ENCODE assay signal across 8 cellular contexts in the genomic region with DNA sequence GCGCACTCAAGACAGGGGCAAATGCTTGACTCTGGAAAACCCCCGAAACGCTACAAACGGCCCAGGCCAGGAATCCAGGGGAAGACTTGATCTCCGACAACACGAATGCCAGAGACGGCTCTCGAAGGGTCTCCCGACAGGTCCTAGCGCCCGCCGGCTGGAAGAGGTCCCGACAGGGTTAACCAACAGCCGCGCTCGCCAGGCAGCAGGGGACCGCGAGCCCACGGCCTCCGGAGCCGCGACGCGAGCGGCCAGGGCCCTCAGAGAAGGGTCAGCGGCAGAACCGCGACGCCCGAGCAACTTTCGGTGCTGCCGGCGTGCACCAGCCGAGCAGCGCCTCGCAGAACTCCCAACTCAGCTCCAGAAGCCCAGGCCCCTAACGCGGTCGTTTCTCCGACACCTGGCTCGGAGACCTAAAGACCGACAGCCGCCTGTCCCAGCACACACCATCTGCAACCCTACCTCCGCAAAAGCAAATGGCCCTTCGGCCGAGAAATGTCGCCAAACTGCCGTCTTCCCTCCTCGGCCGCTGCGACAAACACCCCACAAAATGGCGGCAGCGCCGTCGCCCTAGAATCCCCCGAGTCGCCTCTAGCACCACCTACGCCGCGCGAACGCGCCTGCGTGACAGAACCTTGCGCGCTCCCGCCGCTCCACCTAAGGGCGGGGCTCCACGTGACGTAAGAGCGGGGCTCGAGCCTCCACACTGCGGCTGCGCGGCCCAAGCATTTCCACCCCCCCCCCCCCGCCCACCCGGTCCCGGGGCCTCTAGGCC. TPM values are rescaled to one million over a fixed set of nuclear protein-coding genes. Genes with fewer than 3 reads are reported as not detected.
A peak's percentile ranks its signal among the peaks of the same experiment; 100 is the strongest.
DNase-seq lines count a peak whose midpoint lies in the region; ATAC-seq and TF ChIP-seq lines count a peak whose summit lies in the region.

Gene CLK4, minus strand, starts transcription at position 567 of the 775 bp plus-strand sequence. CDS start 3,634 bp downstream, outside the sequence.

- H3K9ac ChIP-seq in colonic mucosa (ENCODE audit: low read depth in 2 of 2, low read length in 2 of 2) = peak within 1 kb of the TSS; percentile 85 to 88

- no peaks in the 10 kb centered on the region for H3K36me3 ChIP-seq in BJ (ENCODE audit: control insufficient read depth, insufficient read depth, low read length)
- no peaks in the 10 kb centered on the region for H3K36me3 ChIP-seq in colonic mucosa

- no peak for DNase-seq in BJ (ENCODE audit: low read depth)
- DNase-seq in NCI-H526 treated with DMSO at 0.1 percent for 48 hours (lab: John Stamatoyannopoulos, UW) = peak; percentile 72
- DNase-seq in activated CD4-positive, alpha-beta T cell treated with anti-CD3 and anti-CD28 coated beads, Interleukin-2, amount 10 ng/mL, durations not matched to agents 24 days and 14 days = peak; percentile 99
- DNase-seq in colonic mucosa = peak; percentile 97
- peak; percentile 98 for DNase-seq in left kidney (ENCODE audit: low read depth, low spot score)
- DNase-seq in stimulated activated CD4-positive, alpha-beta T cell treated with anti-CD3 and anti-CD28 coated beads, Interleukin-1b, Interleukin-23, amount 100 ng/mL, for 48 hours = peak; percentile 96

- no peaks in the 10 kb centered on the region for H3K9me3 Mint-ChIP-seq in activated CD4-positive, alpha-beta T cell treated with anti-CD3 and anti-CD28 coated beads, Interleukin-2, amount 10 ng/mL, durations not matched to agents 24 days and 14 days

- peaks cover 5% of the 10 kb centered on the region for H3K4me1 ChIP-seq in colonic mucosa

- intact Hi-C loops in activated CD4-positive, alpha-beta T cell treated with anti-CD3 and anti-CD28 coated beads, Interleukin-2, amount 10 ng/mL, durations not matched to agents 24 days and 14 days (cut with micrococcal nuclease) = loop anchor here (1.0 to 5.0 kb wide), 7 partner anchors 11 to 1446 kb away; partner anchors contain the start of genes COL23A1, PHYKPL, RNF130 and RUFY1
- intact Hi-C loops in colonic mucosa (cut with DNase I) = no loop called here

- no peak for TF ChIP-seq CTCF in BJ (IDR thresholded peaks at IDR 0.05; ENCODE audit: insufficient read depth, low read depth, low read length)
- TF ChIP-seq CTCF in colonic mucosa (IDR thresholded peaks at IDR 0.05) = no peak

- H3K4me3 ChIP-seq in BJ (ENCODE audit: low read depth, low read length) (peak within 1 kb of the TSS; percentile 75), colonic mucosa (peak within 1 kb of the TSS; percentile 74)

- CTCF ChIA-PET in BJ (lab: Yijun Ruan, JAX) = no interaction called here

- ATAC-seq in GM19324 (IDR thresholded peaks at IDR 0.05; ENCODE audit: low FRiP score, unreplicated experiment) = peak; percentile 87
- ATAC-seq in HG03460 (IDR thresholded peaks at IDR 0.05; ENCODE audit: unreplicated experiment) = peak; percentile 80

- POLR2A ChIA-PET in BJ (lab: Charles Lee) = no interaction called here

- peak within 1 kb of the TSS; percentile 89 for H3K27ac ChIP-seq in colonic mucosa

- H3K27me3 ChIP-seq in BJ (ENCODE audit: control insufficient read depth, insufficient read depth, low read length) = no peaks in the 10 kb centered on the region
- no peaks in the 10 kb centered on the region for H3K27me3 ChIP-seq in colonic mucosa

- peaks cover 18% of the 10 kb centered on the region for H3K36me3 Mint-ChIP-seq in activated CD4-positive, alpha-beta T cell treated with anti-CD3 and anti-CD28 coated beads, Interleukin-2, amount 10 ng/mL, durations not matched to agents 24 days and 14 days (ENCODE audit: low read depth)

- H3K27me3 Mint-ChIP-seq in activated CD4-positive, alpha-beta T cell treated with anti-CD3 and anti-CD28 coated beads, Interleukin-2, amount 10 ng/mL, durations not matched to agents 24 days and 14 days = peaks cover 10% of the 10 kb centered on the region

- peak within 1 kb of the TSS; percentile 99 for H3K27ac Mint-ChIP-seq in activated CD4-positive, alpha-beta T cell treated with anti-CD3 and anti-CD28 coated beads, Interleukin-2, amount 10 ng/mL, durations not matched to agents 24 days and 14 days

- H3K4me1 Mint-ChIP-seq in activated CD4-positive, alpha-beta T cell treated with anti-CD3 and anti-CD28 coated beads, Interleukin-2, amount 10 ng/mL, durations not matched to agents 24 days and 14 days = peaks cover 31% of the 10 kb centered on the region

- H3K4me3 Mint-ChIP-seq in activated CD4-positive, alpha-beta T cell treated with anti-CD3 and anti-CD28 coated beads, Interleukin-2, amount 10 ng/mL, durations not matched to agents 24 days and 14 days = peak within 1 kb of the TSS; percentile 90

- H3K9me3 ChIP-seq in colonic mucosa = no peaks in the 10 kb centered on the region

RNA-seq across cellular contexts. Expression of gene CLK4, which starts in this region (rescaled TPM):
- 12.4 and 22.1 TPM in 2 replicates for polyA plus RNA-seq in BJ (2011; rRNA removed)
- 11.3 and 16.0 TPM in 2 replicates for polyA minus RNA-seq in BJ (2011; rRNA and poly(A)+ RNA removed)
- 26.0 and 26.1 TPM in 2 replicates for total RNA-seq in activated CD4-positive, alpha-beta T cell treated with anti-CD3 and anti-CD28 coated beads, Interleukin-2, amount 10 ng/mL, durations not matched to agents 24 days and 14 days
- 10 to 100 TPM; 13.8 to 15.0 TPM for total RNA-seq in colonic mucosa
